24 cellular contexts compared by ENCODE assay signal in genomic region chr7:9280088-9280487, GRCh38.
"Had no signal": no experiment of that assay in that cellular context is flagged by ENCODE, and none has a peak within 500 bp of the region (broad histone marks: within the 10 kb centered on the region; RNA-seq: fewer than 3 reads in every experiment).

No MANE protein-coding gene starts in this region.

- H3K27ac ChIP-seq: esophagus squamous epithelium, heart right ventricle, lower lobe of right lung, prostate gland, skin epidermis, spleen, thoracic aorta, tibial nerve, upper lobe of left lung had no signal

- H3K27me3 ChIP-seq: esophagus squamous epithelium, heart right ventricle, spleen, tibial nerve, upper lobe of left lung had no signal

- FAIRE-seq: endometrium, keratinocyte, urothelium cell line had no signal

- ATAC-seq: effector memory CD8-positive, alpha-beta T cell; heart right ventricle; left ventricle myocardium superior; lower lobe of right lung; naive thymus-derived CD8-positive, alpha-beta T cell; right cardiac atrium; stimulated activated memory B cell treated with anti-CD40 and anti-IgM and Interleukin-4, amounts not matched to agents 10 μg/mL and 1 μg/mL and 100 μg/mL, for 72 hours had no signal

- H3K4me1 ChIP-seq: esophagus squamous epithelium, heart right ventricle, lower lobe of right lung, prostate gland, spleen, tibial nerve, upper lobe of left lung had no signal

- H3K4me3 ChIP-seq: esophagus squamous epithelium, heart right ventricle, lower lobe of right lung, prostate gland, skin epidermis, spleen, thoracic aorta, tibial nerve, upper lobe of left lung had no signal

- DNase-seq: cortex of kidney; effector memory CD8-positive, alpha-beta T cell; erythroblast; esophagus squamous epithelium; glutamatergic neuron; heart right ventricle; hippocampal formation; left ventricle myocardium superior; lower lobe of right lung; naive thymus-derived CD8-positive, alpha-beta T cell; nephron progenitor cell; nucleus accumbens; right cardiac atrium; spleen; stimulated activated CD4-positive, alpha-beta T cell treated with anti-CD3 and anti-CD28 coated beads, Interleukin-4, amount 100 ng/mL, for 4 hours; upper lobe of left lung had no signal

- H3K9me3 ChIP-seq: esophagus squamous epithelium, lower lobe of right lung, prostate gland, thoracic aorta, tibial nerve, upper lobe of left lung had no signal

- H3K36me3 ChIP-seq: esophagus squamous epithelium, heart right ventricle, lower lobe of right lung, prostate gland, spleen, thoracic aorta, tibial nerve, upper lobe of left lung had no signal
